1 cellular context compared by ENCODE assay signal in the genomic region with DNA sequence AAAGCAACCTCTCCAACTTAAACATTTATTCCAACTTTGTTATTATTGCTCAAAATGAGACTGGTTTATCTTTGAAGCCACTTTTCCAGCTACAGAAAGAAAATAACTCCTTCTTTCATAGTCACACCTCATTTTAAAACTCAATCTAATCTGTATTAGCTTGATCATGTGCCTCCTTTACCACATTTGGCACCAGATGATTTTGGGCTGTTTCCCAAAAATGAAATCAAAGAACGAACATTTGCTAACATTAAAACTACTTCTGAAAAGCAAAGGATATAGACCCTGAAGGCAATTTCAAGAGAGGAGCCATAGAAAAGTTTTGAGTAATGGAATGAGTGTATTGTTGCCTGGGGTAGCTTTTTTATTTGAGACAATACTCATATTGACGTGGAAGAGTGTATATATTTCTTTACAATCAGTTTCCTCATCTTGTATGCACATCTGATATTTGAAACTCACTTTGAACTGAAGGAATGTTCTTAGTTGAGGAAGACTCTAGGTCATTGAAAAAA.
TF ChIP-seq lines count a peak whose summit lies in the region.

No MANE protein-coding gene starts in this region.

TF ChIP-seq in IMR-90, 13 proteins besides CTCF, POLR2A, EP300 and RAD21:
- TF ChIP-seq, protein P1, sequence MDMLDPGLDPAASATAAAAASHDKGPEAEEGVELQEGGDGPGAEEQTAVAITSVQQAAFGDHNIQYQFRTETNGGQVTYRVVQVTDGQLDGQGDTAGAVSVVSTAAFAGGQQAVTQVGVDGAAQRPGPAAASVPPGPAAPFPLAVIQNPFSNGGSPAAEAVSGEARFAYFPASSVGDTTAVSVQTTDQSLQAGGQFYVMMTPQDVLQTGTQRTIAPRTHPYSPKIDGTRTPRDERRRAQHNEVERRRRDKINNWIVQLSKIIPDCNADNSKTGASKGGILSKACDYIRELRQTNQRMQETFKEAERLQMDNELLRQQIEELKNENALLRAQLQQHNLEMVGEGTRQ (IDR thresholded peaks at IDR 0.05; ENCODE audit: low read depth, low read length): no peak
- no peak for TF ChIP-seq CHD1 (IDR thresholded peaks at IDR 0.05; ENCODE audit: low read depth, low read length)
